ENCODE assay signal across 10 cellular contexts in the genomic region with DNA sequence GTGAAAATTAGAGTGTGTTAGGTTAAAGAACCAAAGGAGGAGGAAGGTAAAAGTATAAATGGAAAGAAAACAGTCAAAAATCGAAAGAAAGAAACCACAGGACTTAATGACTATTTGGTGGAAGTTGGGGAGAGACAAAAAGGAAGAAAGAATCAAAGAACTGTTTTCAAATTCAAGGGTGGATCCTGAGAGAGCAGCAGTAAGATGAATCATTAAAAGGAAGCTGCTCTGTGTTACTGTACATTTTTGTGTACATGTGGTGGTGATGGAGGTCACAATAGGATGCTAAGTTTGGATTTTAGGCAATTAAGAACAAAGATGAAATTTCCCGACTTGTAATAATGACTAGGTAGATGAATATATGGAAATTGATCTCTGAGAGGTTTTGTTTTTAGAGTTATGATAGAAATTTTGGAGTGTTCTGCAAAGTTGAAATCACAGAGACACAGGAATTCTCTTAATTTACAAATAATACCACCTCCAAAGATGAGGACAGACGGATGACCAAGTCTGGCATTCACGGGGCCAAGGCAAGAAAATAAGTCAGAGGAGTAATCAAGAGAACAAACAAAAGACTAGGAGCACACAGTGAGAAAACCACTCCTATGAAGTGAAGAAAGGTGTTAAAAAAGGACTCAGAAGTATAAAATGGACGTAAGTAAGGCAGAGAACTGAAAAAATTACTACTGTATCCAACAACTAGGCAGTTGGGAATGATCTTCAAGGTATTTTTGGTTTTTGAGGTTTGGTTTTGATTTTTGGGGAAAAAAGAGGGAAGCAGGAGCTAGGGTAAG. TPM values are rescaled to one million over a fixed set of nuclear protein-coding genes. Genes with fewer than 3 reads are reported as not detected.
DNase-seq lines count a peak whose midpoint lies in the region; ATAC-seq and TF ChIP-seq lines count a peak whose summit lies in the region.
"Had no signal": no experiment of that assay in that cellular context is flagged by ENCODE, and none has a peak within 500 bp of the region (broad histone marks: within the 10 kb centered on the region; RNA-seq: fewer than 3 reads in every experiment).

No MANE protein-coding gene starts in this region.

- H3K9me3 Mint-ChIP-seq in activated naive CD4-positive, alpha-beta T cell treated with anti-CD3 and anti-CD28 coated beads, Interleukin-2, amount 10 ng/mL, durations not matched to agents 7 days and 5 days = no peaks in the 10 kb centered on the region
- H3K9me3 Mint-ChIP-seq in activated CD4-positive, alpha-beta memory T cell treated with anti-CD3 and anti-CD28 coated beads, Interleukin-2, amount 10 ng/mL, durations not matched to agents 7 days and 5 days = no peaks in the 10 kb centered on the region

- H3K4me3 ChIP-seq in fibroblast of pulmonary artery (replicated peaks; ENCODE audit: low read depth, low read length) = no peak overlapping the region
- H3K4me3 ChIP-seq: gastroesophageal sphincter had no signal

- CTCF ChIA-PET in activated naive CD4-positive, alpha-beta T cell treated with anti-CD3 and anti-CD28 coated beads, Interleukin-2, amount 10 ng/mL, durations not matched to agents 7 days and 5 days (lab: Charles Lee) = no interaction called here
- CTCF ChIA-PET in activated CD4-positive, alpha-beta memory T cell treated with anti-CD3 and anti-CD28 coated beads, Interleukin-2, amount 10 ng/mL, durations not matched to agents 7 days and 5 days (lab: Charles Lee) = no interaction called here

- H3K4me1 Mint-ChIP-seq in activated naive CD4-positive, alpha-beta T cell treated with anti-CD3 and anti-CD28 coated beads, Interleukin-2, amount 10 ng/mL, durations not matched to agents 7 days and 5 days = peaks cover 11% of the 10 kb centered on the region
- peaks cover 14% of the 10 kb centered on the region for H3K4me1 Mint-ChIP-seq in activated CD4-positive, alpha-beta memory T cell treated with anti-CD3 and anti-CD28 coated beads, Interleukin-2, amount 10 ng/mL, durations not matched to agents 7 days and 5 days

- H3K36me3 Mint-ChIP-seq in activated naive CD4-positive, alpha-beta T cell treated with anti-CD3 and anti-CD28 coated beads, Interleukin-2, amount 10 ng/mL, durations not matched to agents 7 days and 5 days = peaks cover 53% of the 10 kb centered on the region
- peaks cover 49% of the 10 kb centered on the region for H3K36me3 Mint-ChIP-seq in activated CD4-positive, alpha-beta memory T cell treated with anti-CD3 and anti-CD28 coated beads, Interleukin-2, amount 10 ng/mL, durations not matched to agents 7 days and 5 days (ENCODE audit: low read depth)

- ATAC-seq in stimulated activated naive CD8-positive, alpha-beta T cell treated with anti-CD3 and anti-CD28 coated beads, Interleukin-15, Interleukin-2, amounts not matched to agents 100 U/mL and 50 U/mL, for 24 hours = peak; percentile 60
- ATAC-seq in GM18868 (IDR thresholded peaks at IDR 0.05; ENCODE audit: unreplicated experiment) = no peak
- ATAC-seq: gastroesophageal sphincter had no signal

- no peaks in the 10 kb centered on the region for H3K27me3 Mint-ChIP-seq in activated naive CD4-positive, alpha-beta T cell treated with anti-CD3 and anti-CD28 coated beads, Interleukin-2, amount 10 ng/mL, durations not matched to agents 7 days and 5 days
- no peaks in the 10 kb centered on the region for H3K27me3 Mint-ChIP-seq in activated CD4-positive, alpha-beta memory T cell treated with anti-CD3 and anti-CD28 coated beads, Interleukin-2, amount 10 ng/mL, durations not matched to agents 7 days and 5 days

- no peak overlapping the region for H3K4me3 Mint-ChIP-seq in activated naive CD4-positive, alpha-beta T cell treated with anti-CD3 and anti-CD28 coated beads, Interleukin-2, amount 10 ng/mL, durations not matched to agents 7 days and 5 days
- H3K4me3 Mint-ChIP-seq in activated CD4-positive, alpha-beta memory T cell treated with anti-CD3 and anti-CD28 coated beads, Interleukin-2, amount 10 ng/mL, durations not matched to agents 7 days and 5 days = peak overlapping the region; percentile 18

- no peak for TF ChIP-seq CTCF in fibroblast of pulmonary artery (IDR thresholded peaks at IDR 0.05; ENCODE audit: low read length, missing control alignments)

- POLR2A ChIA-PET in activated CD4-positive, alpha-beta memory T cell treated with anti-CD3 and anti-CD28 coated beads, Interleukin-2, amount 10 ng/mL, durations not matched to agents 7 days and 5 days (lab: Charles Lee) = no interaction called here

- DNase-seq in activated naive CD4-positive, alpha-beta T cell treated with anti-CD3 and anti-CD28 coated beads, Interleukin-2, amount 10 ng/mL, durations not matched to agents 7 days and 5 days = no peak
- DNase-seq in activated naive CD4-positive, alpha-beta T cell treated with anti-CD3 and anti-CD28 coated beads, Interleukin-2, amount 50 U/mL, for 16 hours = no peak
- DNase-seq in activated CD4-positive, alpha-beta memory T cell treated with anti-CD3 and anti-CD28 coated beads, Interleukin-2, amount 10 ng/mL, durations not matched to agents 7 days and 5 days = no peak
- DNase-seq in fibroblast of pulmonary artery (ENCODE audit: low read depth) = peak; percentile 5
- no peak for DNase-seq in stimulated activated naive CD8-positive, alpha-beta T cell treated with anti-CD3 and anti-CD28 coated beads, Interleukin-15, Interleukin-2, amounts not matched to agents 100 U/mL and 50 U/mL, for 24 hours
- DNase-seq in SHP77 (lab: John Stamatoyannopoulos, UW) = no peak
- no peak for DNase-seq in 8988T
- DNase-seq: stimulated activated CD4-positive, alpha-beta T cell treated with anti-CD3 and anti-CD28 coated beads, Interleukin-1b, Interleukin-23, amount 100 ng/mL, for 48 hours had no signal

- H3K27ac Mint-ChIP-seq in activated naive CD4-positive, alpha-beta T cell treated with anti-CD3 and anti-CD28 coated beads, Interleukin-2, amount 10 ng/mL, durations not matched to agents 7 days and 5 days = peak overlapping the region; percentile 68
- peak overlapping the region; percentile 44 for H3K27ac Mint-ChIP-seq in activated CD4-positive, alpha-beta memory T cell treated with anti-CD3 and anti-CD28 coated beads, Interleukin-2, amount 10 ng/mL, durations not matched to agents 7 days and 5 days

RNA-seq across cellular contexts. Expression of a gene that starts 7.1 kb away (rescaled TPM):
- total RNA-seq in activated CD4-positive, alpha-beta memory T cell treated with anti-CD3 and anti-CD28 coated beads, Interleukin-2, amount 10 ng/mL, durations not matched to agents 7 days and 5 days = 10 to 100 TPM; 73.1 to 74.0 TPM
